In the genomic region with DNA sequence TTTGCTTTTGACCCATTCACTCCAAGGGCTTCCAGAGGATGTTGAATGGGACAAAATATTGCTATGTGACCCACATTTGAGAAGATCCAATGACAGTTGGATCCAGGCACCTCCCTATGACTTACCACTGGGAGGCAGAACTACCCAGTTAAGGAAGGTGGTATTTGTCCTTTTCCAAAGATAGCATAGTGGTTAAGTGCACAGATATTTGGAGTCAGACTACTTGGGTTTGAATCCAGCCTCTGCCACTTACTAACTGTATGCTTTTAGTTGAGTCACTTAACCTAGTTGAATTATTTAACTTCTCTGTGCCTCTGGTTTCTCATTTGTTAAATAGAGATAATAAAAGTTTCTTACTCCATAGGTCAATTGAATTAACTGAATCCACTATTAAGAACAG, we compare ENCODE assay signal across 14 cellular contexts.
DNase-seq lines count a peak whose midpoint lies in the region; ATAC-seq and TF ChIP-seq lines count a peak whose summit lies in the region.
"Had no signal": no experiment of that assay in that cellular context is flagged by ENCODE, and none has a peak within 500 bp of the region (broad histone marks: within the 10 kb centered on the region; RNA-seq: fewer than 3 reads in every experiment).

No MANE protein-coding gene starts in this region.

- TF ChIP-seq CTCF in choroid plexus epithelial cell (conservative IDR thresholded peaks at IDR 0.05; ENCODE audit: low read depth, low read length) (peak; percentile 13), right lobe of liver (IDR thresholded peaks at IDR 0.05) (peak; percentile 26 to 50 (median 34)), ascending aorta (IDR thresholded peaks at IDR 0.05) (no peak)

- H3K36me3 ChIP-seq in NT2/D1 (ENCODE audit: insufficient read depth, insufficient read length, low read length) (no peaks in the 10 kb centered on the region), right lobe of liver (no peaks in the 10 kb centered on the region), ascending aorta (no peaks in the 10 kb centered on the region)
- H3K36me3 ChIP-seq: SJSA1 had no signal

- no peaks in the 10 kb centered on the region for H3K9me3 ChIP-seq in NT2/D1 (ENCODE audit: insufficient read depth, low read length)
- no peaks in the 10 kb centered on the region for H3K9me3 ChIP-seq in right lobe of liver
- no peaks in the 10 kb centered on the region for H3K9me3 ChIP-seq in ascending aorta
- H3K9me3 ChIP-seq: SJSA1 had no signal

- DNase-seq in H4 (ENCODE audit: low spot score) (peak; percentile 25), NT2/D1 (ENCODE audit: low read depth, low spot score) (peak; percentile 20), choroid plexus epithelial cell (ENCODE audit: low read depth) (peak; percentile 52), right lobe of liver (no peak), ascending aorta (ENCODE audit: low spot score in 2 of 2) (no peak), mesenteric fat pad (ENCODE audit: low spot score) (no peak)
- DNase-seq: activated CD4-positive, alpha-beta T cell treated with anti-CD3 and anti-CD28 coated beads, Interleukin-2, amount 10 ng/mL, durations not matched to agents 7 days and 5 days; activated naive CD4-positive, alpha-beta T cell; dorsolateral prefrontal cortex; NCI-H2171 treated with DMSO at 0.1 percent for 48 hours; nephron progenitor cell had no signal

- intact Hi-C loops in right lobe of liver (cut with DNase I) (no loop called here), ascending aorta (cut with DNase I) (loop anchor here (5.0 to 10.0 kb wide), 3 partner anchors 53 to 419 kb away; no protein-coding TSS in a partner anchor)

- H3K27ac ChIP-seq in right lobe of liver (no peak overlapping the region), ascending aorta (peak overlapping the region in 1 of 2 donors; percentile 55)
- H3K27ac ChIP-seq: dorsolateral prefrontal cortex, SJSA1 had no signal

- H3K27me3 ChIP-seq in NT2/D1 (ENCODE audit: insufficient read depth, insufficient read length) (no peaks in the 10 kb centered on the region), right lobe of liver (no peaks in the 10 kb centered on the region), ascending aorta (no peaks in the 10 kb centered on the region)
- H3K27me3 ChIP-seq: dorsolateral prefrontal cortex, SJSA1 had no signal

- H3K4me1 ChIP-seq in NT2/D1 (ENCODE audit: insufficient read depth, insufficient read length) (no peaks in the 10 kb centered on the region), right lobe of liver (no peaks in the 10 kb centered on the region), ascending aorta (peaks cover 15 to 27% of the 10 kb centered on the region in 2 donors)
- H3K4me1 ChIP-seq: SJSA1 had no signal

- peak; percentile 80 to 93 (median 86) for ATAC-seq in right lobe of liver
- no peak for ATAC-seq in GM21786 (IDR thresholded peaks at IDR 0.05; ENCODE audit: unreplicated experiment)
- ATAC-seq in HG02588 (IDR thresholded peaks at IDR 0.05; ENCODE audit: unreplicated experiment), result no peak

- H3K4me3 ChIP-seq in NT2/D1 (ENCODE audit: insufficient read length, low read depth) (no peak overlapping the region), choroid plexus epithelial cell (ENCODE audit: low read depth, low read length) (no peak overlapping the region), right lobe of liver (no peak overlapping the region), ascending aorta (no peak overlapping the region)
- H3K4me3 ChIP-seq: dorsolateral prefrontal cortex, SJSA1 had no signal

- TF ChIP-seq POLR2A in right lobe of liver (IDR thresholded peaks at IDR 0.05), result no peak

- H3K9ac ChIP-seq in NT2/D1 (ENCODE audit: insufficient read length, low read depth), result no peak overlapping the region

Comparison
In these comparisons a context has a peak if more than half of its experiments do, and no peak if none do; other contexts are left out.
1. DNase-seq: peak in H4 (single experiment), NT2/D1 (single experiment) and choroid plexus epithelial cell (single experiment); none in right lobe of liver (0 of 3), ascending aorta (0 of 2) and mesenteric fat pad (single experiment).
2. CTCF ChIP-seq: peak in choroid plexus epithelial cell (single experiment) and right lobe of liver (4 of 4); none in ascending aorta (0 of 3).
3. ATAC-seq: peak in right lobe of liver (4 of 4); none in GM21786 (single experiment) and HG02588 (single experiment).